16 cellular contexts compared by ENCODE assay signal in genomic region chr3:134666466-134666865, GRCh38. TPM values are rescaled to one million over a fixed set of nuclear protein-coding genes. Genes with fewer than 3 reads are reported as not detected.
DNase-seq lines count a peak whose midpoint lies in the region; ATAC-seq and FAIRE-seq lines count a peak whose summit lies in the region.
"Had no signal": no experiment of that assay in that cellular context is flagged by ENCODE, and none has a peak within 500 bp of the region (broad histone marks: within the 10 kb centered on the region; RNA-seq: fewer than 3 reads in every experiment).

No MANE protein-coding gene starts in this region.

- ATAC-seq in GM21529 (IDR thresholded peaks at IDR 0.05; ENCODE audit: unreplicated experiment), result no peak
- ATAC-seq: left colon had no signal

- H3K36me3 ChIP-seq in adipocyte (ENCODE audit: control insufficient read depth, insufficient read depth, low read length, severe bottlenecking), result no peaks in the 10 kb centered on the region
- H3K36me3 ChIP-seq: transverse colon had no signal

- peaks cover 5% of the 10 kb centered on the region for H3K4me1 ChIP-seq in adipocyte (ENCODE audit: control insufficient read depth, insufficient read depth, low read length)
- H3K4me1 ChIP-seq: transverse colon had no signal

- H3K4me3 ChIP-seq in adipocyte (ENCODE audit: low read length), result no peak overlapping the region
- H3K4me3 ChIP-seq: transverse colon had no signal

- H3K27me3 ChIP-seq in adipocyte (replicated peaks; ENCODE audit: control insufficient read depth, insufficient read depth, low read length), result no peaks in the 10 kb centered on the region
- H3K27me3 ChIP-seq: transverse colon had no signal

- H3K9ac ChIP-seq in adipocyte (ENCODE audit: low read length), result no peak overlapping the region

- no peaks in the 10 kb centered on the region for H3K9me3 ChIP-seq in adipocyte (ENCODE audit: control insufficient read depth, low read length)
- H3K9me3 ChIP-seq: transverse colon had no signal

- DNase-seq in Daoy (ENCODE audit: low read depth), result peak; percentile 88
- DNase-seq in HTR-8/SVneo (ENCODE audit: insufficient read length, low spot score), result peak; percentile 24
- DNase-seq in adipocyte (ENCODE audit: low read depth), result peak; percentile 22
- peak; percentile 74 for DNase-seq in islet precursor cell
- no peak for DNase-seq in NCI-H1417 (lab: John Stamatoyannopoulos, UW)
- DNase-seq in activated CD4-positive, alpha-beta T cell treated with anti-CD3 and anti-CD28 coated beads, Interleukin-2, amount 50 U/mL, for 4 hours, result no peak
- DNase-seq in SIG-M5 treated with dmso at 0.1 percent for 504 hours (lab: John Stamatoyannopoulos, UW; ENCODE audit: unreplicated experiment), result no peak
- DNase-seq: activated CD4-positive, alpha-beta T cell treated with anti-CD3 and anti-CD28 coated beads, Interleukin-2, amount 50 U/mL, for 48 hours; left colon; NCI-H1694; NCI-H69; RPMI8226; stimulated activated CD4-positive, alpha-beta T cell treated with anti-CD3 and anti-CD28 coated beads, Interleukin-1b, Interleukin-23, amount 100 ng/mL, for 48 hours; stimulated activated CD8-positive, alpha-beta memory T cell treated with anti-CD3 and anti-CD28 coated beads, Interleukin-4, amount 100 ng/mL, for 48 hours; transverse colon had no signal

- no peak for FAIRE-seq in HTR-8/SVneo (lab: Jason Lieb, UNC)

RNA-seq across cellular contexts. Expression of gene KY, which starts 15.6 kb away (rescaled TPM):
- 1.5 and 2.6 TPM in 2 replicates for total RNA-seq in Daoy (2014; rRNA removed; shearing (Covaris generic))

Comparison
In these comparisons a context has a peak if more than half of its experiments do, and no peak if none do; other contexts are left out.
1. DNase-seq: peak in Daoy (single experiment), HTR-8/SVneo (single experiment), adipocyte (single experiment) and islet precursor cell (single experiment); none in NCI-H1417 (0 of 3), activated CD4-positive, alpha-beta T cell treated with anti-CD3 and anti-CD28 coated beads, Interleukin-2, amount 50 U/mL, for 4 hours (0 of 2) and SIG-M5 treated with dmso at 0.1 percent for 504 hours (single experiment).